12 cellular contexts compared by ENCODE assay signal in the genomic region with DNA sequence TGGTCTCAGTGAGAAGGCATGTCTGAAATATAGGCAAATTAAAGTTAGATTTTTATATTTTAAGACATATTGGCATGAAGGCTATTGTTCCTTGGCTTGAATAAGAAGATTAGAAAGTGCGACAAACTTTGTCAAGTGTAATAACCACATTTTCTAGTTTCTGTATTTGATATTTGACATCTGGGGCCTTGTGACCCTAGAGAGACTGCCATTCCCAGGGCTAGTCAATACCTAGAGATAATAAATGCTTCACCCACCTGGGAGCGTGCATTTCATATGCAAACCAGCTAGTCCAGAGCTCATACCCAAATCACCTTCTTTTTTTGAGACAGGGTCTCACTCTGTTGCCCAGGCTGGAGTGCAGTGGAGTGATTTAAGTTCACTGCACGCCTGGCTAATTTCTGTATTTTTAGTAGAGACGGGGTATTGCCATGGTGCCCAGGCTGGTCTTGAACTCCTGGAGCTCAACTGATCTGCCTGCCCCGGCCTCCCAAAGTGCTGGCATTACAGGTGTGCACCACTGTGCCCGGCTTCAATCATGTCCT.
DNase-seq lines count a peak whose midpoint lies in the region; ATAC-seq and TF ChIP-seq lines count a peak whose summit lies in the region.
"Had no signal": no experiment of that assay in that cellular context is flagged by ENCODE, and none has a peak within 500 bp of the region (broad histone marks: within the 10 kb centered on the region; RNA-seq: fewer than 3 reads in every experiment).

No MANE protein-coding gene starts in this region.

- H3K4me2 ChIP-seq in DOHH2 (ENCODE audit: low read length), result peak overlapping the region; percentile 69

- no peaks in the 10 kb centered on the region for H3K9me3 ChIP-seq in DOHH2 (ENCODE audit: control insufficient read depth, insufficient read depth, low read length)
- no peaks in the 10 kb centered on the region for H3K9me3 ChIP-seq in tibial artery

- peak; percentile 50 for ATAC-seq in GM19328 (IDR thresholded peaks at IDR 0.05; ENCODE audit: unreplicated experiment)
- peak; percentile 45 for ATAC-seq in HG02763 (IDR thresholded peaks at IDR 0.05; ENCODE audit: unreplicated experiment)
- peak; percentile 38 for ATAC-seq in HG03460 (IDR thresholded peaks at IDR 0.05; ENCODE audit: unreplicated experiment)

- no peaks in the 10 kb centered on the region for H3K9me2 ChIP-seq in DOHH2 (replicated peaks; ENCODE audit: control insufficient read depth, low read length)

- DNase-seq in cardiac septum (ENCODE audit: low spot score) (no peak), H7 (no peak), tibial artery (no peak), RKO (ENCODE audit: low spot score) (no peak)
- DNase-seq: activated CD8-positive, alpha-beta memory T cell treated with anti-CD3 and anti-CD28 coated beads, Interleukin-2, amount 50 U/mL, for 4 hours; H9; NCI-H1048; nephron progenitor cell had no signal

- H3K36me3 ChIP-seq in DOHH2 (ENCODE audit: control insufficient read depth, low read length) (no peaks in the 10 kb centered on the region), H7 (replicated peaks; ENCODE audit: control insufficient read depth, insufficient read depth, low read length) (no peaks in the 10 kb centered on the region), tibial artery (no peaks in the 10 kb centered on the region)

- H3K4me1 ChIP-seq in DOHH2 (ENCODE audit: control insufficient read depth, low read length) (peaks cover 58% of the 10 kb centered on the region), tibial artery (no peaks in the 10 kb centered on the region)

- H3K27me3 ChIP-seq in DOHH2 (ENCODE audit: control insufficient read depth, low read length), result no peaks in the 10 kb centered on the region
- H3K27me3 ChIP-seq in H7 (ENCODE audit: control insufficient read depth, insufficient read depth, low read length), result no peaks in the 10 kb centered on the region
- H3K27me3 ChIP-seq in tibial artery, result no peaks in the 10 kb centered on the region

- H4K20me1 ChIP-seq in DOHH2 (ENCODE audit: control insufficient read depth, insufficient read depth, low read depth, low read length), result no peaks in the 10 kb centered on the region

- no peaks in the 10 kb centered on the region for H3K79me2 ChIP-seq in DOHH2 (ENCODE audit: control insufficient read depth, low read length)

- peak overlapping the region; percentile 49; the same call in 1 of the 2 replicates for H3K4me3 ChIP-seq in DOHH2 (ENCODE audit: low read length)
- no peak overlapping the region for H3K4me3 ChIP-seq in H7 (ENCODE audit: insufficient read depth, low read depth, low read length)
- no peak overlapping the region for H3K4me3 ChIP-seq in tibial artery

- TF ChIP-seq CTCF in DOHH2 (IDR thresholded peaks at IDR 0.05; ENCODE audit: low read depth, low read length, poor library complexity, severe bottlenecking), result no peak
- TF ChIP-seq CTCF in tibial artery (IDR thresholded peaks at IDR 0.05), result no peak

- intact Hi-C loops in cardiac septum (cut with DNase I) (no loop called here), tibial artery (cut with DNase I; ENCODE audit: low total_unique reads) (no loop called here)

- H3K27ac ChIP-seq in DOHH2 (ENCODE audit: low read depth, low read length) (no peak overlapping the region), tibial artery (no peak overlapping the region)

- H3F3A ChIP-seq in DOHH2 (ENCODE audit: control insufficient read depth, insufficient read depth), result peaks cover 14% of the 10 kb centered on the region; the same call in 1 of the 2 replicates
